In genomic region chr15:55969582-55969981, GRCh38 we compare ENCODE assay signal across 20 cellular contexts.
"Had no signal": no experiment of that assay in that cellular context is flagged by ENCODE, and none has a peak within 500 bp of the region (broad histone marks: within the 10 kb centered on the region; RNA-seq: fewer than 3 reads in every experiment).

No MANE protein-coding gene starts in this region.

- H3K4me2 ChIP-seq: smooth muscle cell had no signal

- H3K27ac Mint-ChIP-seq: activated naive CD8-positive, alpha-beta T cell treated with anti-CD3 and anti-CD28 coated beads, Interleukin-2, amount 10 ng/mL, durations not matched to agents 7 days and 5 days; endodermal cell; T-cell; type B pancreatic cell had no signal

- H3K27me3 ChIP-seq: brain microvascular endothelial cell, suprapubic skin had no signal

- DNase-seq: activated naive CD4-positive, alpha-beta T cell; activated naive CD8-positive, alpha-beta T cell treated with anti-CD3 and anti-CD28 coated beads, Interleukin-2, amount 10 ng/mL, durations not matched to agents 7 days and 5 days; activated T-cell treated with anti-CD3 and anti-CD28 coated beads for 4 hours; anterior cingulate cortex; brain microvascular endothelial cell; dermis blood vessel endothelial cell; endodermal cell; erythroblast; hippocampal formation; kidney; left ventricle myocardium superior; right cardiac atrium; stimulated activated naive CD8-positive, alpha-beta T cell treated with anti-CD3 and anti-CD28 coated beads, Interleukin-15, Interleukin-2, amounts not matched to agents 100 U/mL and 50 U/mL, for 24 hours; T-cell; T-helper 9 cell had no signal

- H3K9me3 Mint-ChIP-seq: type B pancreatic cell had no signal

- H3K9me3 ChIP-seq: suprapubic skin had no signal

- H3K4me1 Mint-ChIP-seq: activated naive CD8-positive, alpha-beta T cell treated with anti-CD3 and anti-CD28 coated beads, Interleukin-2, amount 10 ng/mL, durations not matched to agents 7 days and 5 days; endodermal cell had no signal

- H3K27me3 Mint-ChIP-seq: activated naive CD8-positive, alpha-beta T cell treated with anti-CD3 and anti-CD28 coated beads, Interleukin-2, amount 10 ng/mL, durations not matched to agents 7 days and 5 days; T-cell; type B pancreatic cell had no signal

- ATAC-seq: activated CD4-positive, CD25-positive, alpha-beta regulatory T cell treated with anti-CD3 and anti-CD28 coated beads, Interleukin-2, amount 50 U/mL, for 24 hours; left ventricle myocardium superior; right cardiac atrium; stimulated activated naive CD8-positive, alpha-beta T cell treated with anti-CD3 and anti-CD28 coated beads, Interleukin-15, Interleukin-2, amounts not matched to agents 100 U/mL and 50 U/mL, for 24 hours; T-cell had no signal

- H3K4me3 ChIP-seq: SK-N-MC, smooth muscle cell, suprapubic skin had no signal

- H3K4me3 Mint-ChIP-seq: activated naive CD8-positive, alpha-beta T cell treated with anti-CD3 and anti-CD28 coated beads, Interleukin-2, amount 10 ng/mL, durations not matched to agents 7 days and 5 days; endodermal cell; T-cell; type B pancreatic cell had no signal

- H3K27ac ChIP-seq: brain microvascular endothelial cell, SK-N-MC, suprapubic skin had no signal
